32 cellular contexts compared by ENCODE assay signal in the genomic region with DNA sequence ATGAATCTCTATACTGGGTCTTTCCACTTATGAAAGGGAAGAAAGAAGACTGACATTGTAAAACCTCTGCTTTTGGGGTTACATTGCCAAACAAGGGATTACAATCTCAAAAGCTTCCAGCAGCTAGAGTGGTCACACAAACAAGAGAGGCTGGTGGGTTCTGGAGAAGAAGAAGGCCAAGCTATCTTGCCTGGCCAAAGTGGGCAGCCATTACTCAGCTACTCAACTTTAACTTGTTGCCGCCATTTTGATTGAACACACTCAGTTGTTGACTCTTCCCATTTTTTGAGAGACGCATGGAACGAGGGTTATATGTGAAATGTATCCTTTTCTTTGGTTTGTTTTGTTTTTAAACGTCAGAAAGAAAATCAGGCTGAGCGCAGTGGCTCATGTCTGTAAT.
"Had no signal": no experiment of that assay in that cellular context is flagged by ENCODE, and none has a peak within 500 bp of the region (broad histone marks: within the 10 kb centered on the region; RNA-seq: fewer than 3 reads in every experiment).

No MANE protein-coding gene starts in this region.

- H3K36me3 Mint-ChIP-seq: activated naive CD4-positive, alpha-beta T cell treated with anti-CD3 and anti-CD28 coated beads, Interleukin-2, amount 10 ng/mL, durations not matched to agents 7 days and 5 days; activated naive CD4-positive, alpha-beta T cell treated with anti-CD3 and anti-CD28 coated beads, Interleukin-2, amount 50 U/mL, for 72 hours; brain had no signal

- ATAC-seq: activated CD4-positive, CD25-positive, alpha-beta regulatory T cell treated with anti-CD3 and anti-CD28 coated beads, Interleukin-2, amount 50 U/mL, for 24 hours; activated CD8-positive, alpha-beta T cell treated with anti-CD3 and anti-CD28 coated beads for 36 hours; activated naive CD4-positive, alpha-beta T cell treated with anti-CD3 and anti-CD28 coated beads, Interleukin-2, amount 50 U/mL, for 72 hours; gastroesophageal sphincter; T-helper 17 cell had no signal

- H3K9me3 Mint-ChIP-seq: activated B cell treated with CpG ODN at 0.5 μM for 24 hours; activated CD8-positive, alpha-beta T cell treated with anti-CD3 and anti-CD28 coated beads for 36 hours; activated naive CD4-positive, alpha-beta T cell treated with anti-CD3 and anti-CD28 coated beads, Interleukin-2, amount 10 ng/mL, durations not matched to agents 7 days and 5 days; activated naive CD4-positive, alpha-beta T cell treated with anti-CD3 and anti-CD28 coated beads, Interleukin-2, amount 50 U/mL, for 72 hours; activated naive CD8-positive, alpha-beta T cell treated with anti-CD3 and anti-CD28 coated beads, Interleukin-2, amount 10 ng/mL, durations not matched to agents 7 days and 5 days; activated T-helper 1 cell treated with anti-CD3 and anti-CD28 coated beads, Interleukin-12 subunit alpha, Interleukin-12 subunit beta, Interleukin-2, Interleukin-4 antibody, amounts not matched to agents 30 ng/mL and 10 ng/mL and 1 ng/mL, durations not matched to agents 14 hours and 24 hours and 36 hours; activated T-helper 2 cell treated with anti-CD3 and anti-CD28 coated beads, Interferon-gamma antibody, Interleukin-2, Interleukin-4, amounts not matched to agents 10 μg/mL and 5 μg/mL and 100 μg/mL, durations not matched to agents 14 hours and 24 hours and 36 hours; T-helper 2 cell treated with Interferon-gamma antibody and Interleukin-4, amounts not matched to agents 5 μg/mL and 100 μg/mL, for 36 hours had no signal

- H3K36me3 ChIP-seq: ascending aorta, breast epithelium, cardiac muscle cell, colonic mucosa, esophagus squamous epithelium, gastroesophageal sphincter, WERI-Rb-1 had no signal

- H3K4me3 Mint-ChIP-seq: activated B cell treated with CpG ODN at 0.5 μM for 24 hours; activated CD8-positive, alpha-beta T cell treated with anti-CD3 and anti-CD28 coated beads for 36 hours; activated naive CD4-positive, alpha-beta T cell treated with anti-CD3 and anti-CD28 coated beads, Interleukin-2, amount 10 ng/mL, durations not matched to agents 7 days and 5 days; activated naive CD8-positive, alpha-beta T cell treated with anti-CD3 and anti-CD28 coated beads, Interleukin-2, amount 10 ng/mL, durations not matched to agents 7 days and 5 days; activated T-helper 1 cell treated with anti-CD3 and anti-CD28 coated beads, Interleukin-12 subunit alpha, Interleukin-12 subunit beta, Interleukin-2, Interleukin-4 antibody, amounts not matched to agents 30 ng/mL and 10 ng/mL and 1 ng/mL, durations not matched to agents 14 hours and 24 hours and 36 hours; brain; T-helper 17 cell; T-helper 2 cell treated with Interferon-gamma antibody and Interleukin-4, amounts not matched to agents 5 μg/mL and 100 μg/mL, for 36 hours had no signal

- H3K27me3 ChIP-seq: ascending aorta, breast epithelium, cardiac muscle cell, colonic mucosa, esophagus squamous epithelium, gastroesophageal sphincter had no signal

- H3K27ac Mint-ChIP-seq: activated B cell treated with CpG ODN at 0.5 μM for 24 hours; activated CD8-positive, alpha-beta T cell treated with anti-CD3 and anti-CD28 coated beads for 36 hours; activated naive CD4-positive, alpha-beta T cell treated with anti-CD3 and anti-CD28 coated beads, Interleukin-2, amount 10 ng/mL, durations not matched to agents 7 days and 5 days; activated naive CD4-positive, alpha-beta T cell treated with anti-CD3 and anti-CD28 coated beads, Interleukin-2, amount 50 U/mL, for 72 hours; activated naive CD8-positive, alpha-beta T cell treated with anti-CD3 and anti-CD28 coated beads, Interleukin-2, amount 10 ng/mL, durations not matched to agents 7 days and 5 days; activated T-helper 2 cell treated with anti-CD3 and anti-CD28 coated beads, Interferon-gamma antibody, Interleukin-2, Interleukin-4, amounts not matched to agents 10 μg/mL and 5 μg/mL and 100 μg/mL, durations not matched to agents 14 hours and 24 hours and 36 hours; brain had no signal

- DNase-seq: activated B cell treated with CpG ODN at 0.5 μM for 24 hours; activated CD4-positive, alpha-beta T cell treated with anti-CD3 and anti-CD28 coated beads for 48 hours; activated CD4-positive, alpha-beta T cell treated with anti-CD3 and anti-CD28 coated beads, Interleukin-2, amount 50 U/mL, for 1 hour; activated CD4-positive, alpha-beta T cell treated with anti-CD3 and anti-CD28 coated beads, Interleukin-2, amount 50 U/mL, for 48 hours; activated CD8-positive, alpha-beta memory T cell treated with anti-CD3 and anti-CD28 coated beads for 24 hours; activated CD8-positive, alpha-beta T cell treated with anti-CD3 and anti-CD28 coated beads for 36 hours; activated gamma-delta T cell; activated naive CD4-positive, alpha-beta T cell; activated naive CD4-positive, alpha-beta T cell treated with anti-CD3 and anti-CD28 coated beads, Interleukin-2, amount 10 ng/mL, durations not matched to agents 7 days and 5 days; activated naive CD8-positive, alpha-beta T cell treated with anti-CD3 and anti-CD28 coated beads, Interleukin-2, amount 10 ng/mL, durations not matched to agents 7 days and 5 days; activated T-cell treated with anti-CD3 and anti-CD28 coated beads, Interleukin-2, amount 50 U/mL, for 48 hours; central memory CD4-positive, alpha-beta T cell; cerebellar nuclear complex; colonic mucosa; effector CD8-positive, alpha-beta T cell; esophagus squamous epithelium; foreskin melanocyte; T-helper 1 cell; T-helper 17 cell; T1000; WERI-Rb-1 had no signal

- H3K4me3 ChIP-seq: ascending aorta, breast epithelium, cardiac muscle cell, colonic mucosa, esophagus squamous epithelium, gastroesophageal sphincter had no signal

- H3K27me3 Mint-ChIP-seq: activated B cell treated with CpG ODN at 0.5 μM for 24 hours; activated naive CD8-positive, alpha-beta T cell treated with anti-CD3 and anti-CD28 coated beads, Interleukin-2, amount 10 ng/mL, durations not matched to agents 7 days and 5 days; T-helper 17 cell had no signal

- H3K27ac ChIP-seq: ascending aorta, breast epithelium, cardiac muscle cell, colonic mucosa, epithelial cell of prostate, esophagus squamous epithelium, gastroesophageal sphincter, WERI-Rb-1 had no signal

- H3K4me1 ChIP-seq: breast epithelium, colonic mucosa had no signal
